In genomic region chr7:99693427-99694200, GRCh38 we compare ENCODE assay signal across 1 cellular context.
TF ChIP-seq lines count a peak whose summit lies in the region.

No MANE protein-coding gene starts in this region.

TF ChIP-seq in HepG2, 621 proteins besides CTCF, POLR2A, EP300 and RAD21 (continued from another document and continues in another):
- TF ChIP-seq ZBTB40 (IDR thresholded peaks at IDR 0.05) (no peak), ZBTB40 (CRISPR knock-in tag; IDR thresholded peaks at IDR 0.05) (peak; percentile 90), ETS1 (CRISPR knock-in tag; IDR thresholded peaks at IDR 0.05) (no peak), NFIB (CRISPR knock-in tag; IDR thresholded peaks at IDR 0.05; ENCODE audit: borderline replicate concordance) (no peak), MEIS1 (CRISPR knock-in tag; IDR thresholded peaks at IDR 0.05; ENCODE audit: borderline replicate concordance) (peak; percentile 63; the same call in 1 of the 2 replicates), SIX4 (CRISPR knock-in tag; IDR thresholded peaks at IDR 0.05) (0 out of 2 replicates have a peak, but pooled peaks have one; percentile 23), USF2 (IDR thresholded peaks at IDR 0.05; ENCODE audit: low read depth, low read length) (no peak), USF2 (CRISPR knock-in tag; IDR thresholded peaks at IDR 0.05; ENCODE audit: borderline replicate concordance) (no peak), ZNF30 (CRISPR knock-in tag; IDR thresholded peaks at IDR 0.05) (0 out of 2 replicates have a peak, but pooled peaks have one; percentile 39), GPBP1L1 (CRISPR knock-in tag; IDR thresholded peaks at IDR 0.05) (no peak), PLRG1 (conservative IDR thresholded peaks at IDR 0.05) (no peak), ZFP41 (CRISPR knock-in tag; IDR thresholded peaks at IDR 0.05; ENCODE audit: borderline replicate concordance) (no peak), KLF13 (CRISPR knock-in tag; IDR thresholded peaks at IDR 0.05) (no peak; the same call in 1 of the 2 replicates), SIN3B (IDR thresholded peaks at IDR 0.05; ENCODE audit: low read length) (no peak), RBAK (CRISPR knock-in tag; IDR thresholded peaks at IDR 0.05) (no peak), ZNF777 (CRISPR knock-in tag; IDR thresholded peaks at IDR 0.05) (no peak), ZNF33B (CRISPR knock-in tag; IDR thresholded peaks at IDR 0.05) (0 out of 2 replicates have a peak, but pooled peaks have one; percentile 36), WIZ (CRISPR knock-in tag; IDR thresholded peaks at IDR 0.05) (0 out of 2 replicates have a peak, but pooled peaks have one; percentile 41), MAFK (conservative IDR thresholded peaks at IDR 0.05 in 1 of 2, IDR thresholded peaks at IDR 0.05 in 1 of 2; ENCODE audit: low read length in 2 of 2) (no peak), BRF2 (CRISPR knock-in tag; IDR thresholded peaks at IDR 0.05) (0 out of 2 replicates have a peak, but pooled peaks have one; percentile 27), SRF (IDR thresholded peaks at IDR 0.05; ENCODE audit: low read depth, low read length) (no peak), MAX (IDR thresholded peaks at IDR 0.05) (peak; percentile 86), ZNF232 (CRISPR knock-in tag; IDR thresholded peaks at IDR 0.05; ENCODE audit: borderline replicate concordance) (peak; percentile 96; the same call in 1 of the 2 replicates), ZNF576 (CRISPR knock-in tag; IDR thresholded peaks at IDR 0.05) (no peak), HHEX (CRISPR knock-in tag; IDR thresholded peaks at IDR 0.05) (no peak), HNRNPL (IDR thresholded peaks at IDR 0.05; ENCODE audit: low read depth, low read length) (no peak), RXRA (CRISPR knock-in tag; IDR thresholded peaks at IDR 0.05) (peak; percentile 68; the same call in 1 of the 2 replicates), ZNF546 (CRISPR knock-in tag; conservative IDR thresholded peaks at IDR 0.05) (peak; percentile 70; the same call in 1 of the 2 replicates), ZNF615 (CRISPR knock-in tag; IDR thresholded peaks at IDR 0.05; ENCODE audit: borderline replicate concordance) (no peak), ZNF234 (CRISPR knock-in tag; conservative IDR thresholded peaks at IDR 0.05) (no peak), ZNF501 (CRISPR knock-in tag; IDR thresholded peaks at IDR 0.05) (peak; percentile 66), ZNF263 (CRISPR knock-in tag; IDR thresholded peaks at IDR 0.05) (peak; percentile 19; the same call in 1 of the 2 replicates), ZNF776 (CRISPR knock-in tag; IDR thresholded peaks at IDR 0.05) (no peak), RBM22 (optimal IDR thresholded peaks at IDR 0.05; ENCODE audit: low read length) (peak; percentile 40), HMGXB3 (CRISPR knock-in tag; IDR thresholded peaks at IDR 0.05; ENCODE audit: borderline replicate concordance) (peak; percentile 69; the same call in 1 of the 2 replicates), RORA (CRISPR knock-in tag; IDR thresholded peaks at IDR 0.05) (no peak), THAP8 (CRISPR knock-in tag; IDR thresholded peaks at IDR 0.05; ENCODE audit: borderline replicate concordance) (no peak), ZNF101 (CRISPR knock-in tag; IDR thresholded peaks at IDR 0.05; ENCODE audit: borderline replicate concordance, low read depth) (no peak), ZNF558 (CRISPR knock-in tag; IDR thresholded peaks at IDR 0.05; ENCODE audit: borderline replicate concordance) (no peak), LCORL (IDR thresholded peaks at IDR 0.05) (no peak), LCORL (CRISPR knock-in tag; IDR thresholded peaks at IDR 0.05) (peak; percentile 48; the same call in 1 of the 2 replicates), HOXD1 (CRISPR knock-in tag; IDR thresholded peaks at IDR 0.05) (peak; percentile 47; the same call in 1 of the 2 replicates), NR3C1 (CRISPR knock-in tag; IDR thresholded peaks at IDR 0.05) (no peak)
